ENCODE assay signal across 20 cellular contexts in the genomic region with DNA sequence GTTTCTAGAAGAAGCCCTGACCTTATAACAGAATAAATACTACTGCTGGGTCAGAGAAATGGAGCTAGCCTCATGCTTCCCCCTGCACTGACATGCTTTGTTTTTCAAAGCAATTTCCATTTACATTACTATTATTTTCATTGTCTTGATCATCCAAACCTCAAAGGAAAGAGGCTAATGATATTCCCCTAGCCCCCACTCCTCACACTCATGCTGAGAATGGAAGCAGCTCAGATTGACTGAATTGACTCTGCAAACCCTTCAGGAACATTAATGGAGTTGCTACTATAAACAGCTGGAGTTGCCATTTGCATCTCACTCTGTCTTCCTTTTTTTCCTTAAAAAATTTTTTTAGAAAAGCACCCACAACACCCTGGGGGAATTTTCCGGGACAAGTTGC.
"Had no signal": no experiment of that assay in that cellular context is flagged by ENCODE, and none has a peak within 500 bp of the region (broad histone marks: within the 10 kb centered on the region; RNA-seq: fewer than 3 reads in every experiment).

No MANE protein-coding gene starts in this region.

- H3K27ac ChIP-seq: epithelial cell of prostate, esophagus muscularis mucosa, gastroesophageal sphincter, right atrium auricular region, skin epidermis, stomach, thoracic aorta had no signal

- H3K4me3 ChIP-seq: esophagus muscularis mucosa, gastroesophageal sphincter, right atrium auricular region, sigmoid colon, skin epidermis, stomach, thoracic aorta, transverse colon had no signal

- H3K27me3 ChIP-seq: esophagus muscularis mucosa, gastroesophageal sphincter, right atrium auricular region, sigmoid colon, stomach, transverse colon had no signal

- H3K4me1 ChIP-seq: right atrium auricular region, transverse colon had no signal

- H3K4me3 Mint-ChIP-seq: central memory CD8-positive, alpha-beta T cell; dendritic cell treated with granulocyte-macrophage colony-stimulating factor and Interleukin-4, amounts not matched to agents 40 ng/mL and 50 ng/mL, for 4 days; effector memory CD8-positive, alpha-beta T cell; naive B cell; nephron had no signal

- H3K27me3 Mint-ChIP-seq: dendritic cell treated with granulocyte-macrophage colony-stimulating factor and Interleukin-4, amounts not matched to agents 40 ng/mL and 50 ng/mL, for 4 days had no signal

- H3K4me1 Mint-ChIP-seq: central memory CD8-positive, alpha-beta T cell; naive B cell had no signal

- DNase-seq: effector memory CD8-positive, alpha-beta T cell; glutamatergic neuron; left colon; mesendoderm; naive B cell; sigmoid colon; stimulated activated CD4-positive, alpha-beta T cell treated with anti-CD3 and anti-CD28 coated beads, Interleukin-12 subunit alpha, Interleukin-12 subunit beta, amount 100 ng/mL, for 4 hours; stimulated activated naive CD4-positive, alpha-beta T cell; stomach; substantia nigra; transverse colon had no signal

- H3K9me3 ChIP-seq: gastroesophageal sphincter, right atrium auricular region, sigmoid colon, thoracic aorta, transverse colon had no signal

- H3K9me3 Mint-ChIP-seq: central memory CD8-positive, alpha-beta T cell; dendritic cell treated with granulocyte-macrophage colony-stimulating factor and Interleukin-4, amounts not matched to agents 40 ng/mL and 50 ng/mL, for 4 days had no signal

- H3K36me3 Mint-ChIP-seq: naive B cell had no signal

- ATAC-seq: effector memory CD8-positive, alpha-beta T cell; gastroesophageal sphincter; left colon had no signal

- H3K27ac Mint-ChIP-seq: dendritic cell treated with granulocyte-macrophage colony-stimulating factor and Interleukin-4, amounts not matched to agents 40 ng/mL and 50 ng/mL, for 4 days; effector memory CD8-positive, alpha-beta T cell had no signal

- H3K36me3 ChIP-seq: esophagus muscularis mucosa, gastroesophageal sphincter, right atrium auricular region, sigmoid colon, stomach, thoracic aorta, transverse colon had no signal
